1 cellular context compared by ENCODE assay signal in the genomic region with DNA sequence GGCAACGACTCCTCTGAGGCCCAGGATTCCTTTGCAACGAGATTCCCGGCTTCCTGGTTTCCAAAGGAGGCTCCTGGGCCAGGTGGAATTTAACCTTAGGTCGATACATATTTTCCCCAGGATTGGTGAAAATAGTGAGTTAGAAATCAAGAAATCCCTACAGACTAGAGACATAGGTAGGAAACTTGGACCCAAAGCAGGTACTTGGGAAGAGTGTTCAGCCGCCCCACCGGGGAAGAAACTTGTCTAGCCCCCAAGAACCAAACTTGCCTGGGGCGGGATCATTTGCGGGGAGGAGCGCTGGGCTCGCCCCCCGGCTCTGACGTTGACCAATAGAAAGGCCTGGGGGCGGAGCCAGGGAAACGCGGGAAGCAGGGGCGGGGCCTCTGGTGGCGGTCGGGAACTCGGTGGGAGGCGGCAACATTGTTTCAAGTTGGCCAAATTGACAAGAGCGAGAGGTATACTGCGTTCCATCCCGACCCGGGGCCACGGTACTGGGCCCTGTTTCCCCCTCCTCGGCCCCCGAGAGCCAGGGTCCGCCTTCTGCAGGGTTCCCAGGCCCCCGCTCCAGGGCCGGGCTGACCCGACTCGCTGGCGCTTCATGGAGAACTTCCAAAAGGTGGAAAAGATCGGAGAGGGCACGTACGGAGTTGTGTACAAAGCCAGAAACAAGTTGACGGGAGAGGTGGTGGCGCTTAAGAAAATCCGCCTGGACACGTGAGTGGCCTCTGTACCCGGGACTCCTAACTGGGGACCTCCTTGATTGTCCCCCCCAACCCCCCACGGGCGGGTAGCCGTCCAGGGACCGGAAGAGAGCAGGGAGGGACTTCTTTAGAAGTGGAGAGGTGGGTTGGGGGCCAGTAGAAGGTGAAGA.
TF ChIP-seq lines count a peak whose summit lies in the region.

A gene (plus strand): TSS at position 423 of the 874 bp plus-strand sequence. CDS start 179 bp downstream, at position 602.

TF ChIP-seq in HepG2, 621 proteins besides CTCF, POLR2A, EP300 and RAD21 (continued from another document and continues in another):
- 0 out of 2 replicates have a peak, but pooled peaks have one; percentile 21 for TF ChIP-seq ZNF547 (CRISPR knock-in tag; IDR thresholded peaks at IDR 0.05)
- TF ChIP-seq SIN3A (IDR thresholded peaks at IDR 0.05; ENCODE audit: borderline replicate concordance, low read depth, low read length), result peak; percentile 73; the same call in 1 of the 2 replicates
- TF ChIP-seq PHF20 (CRISPR knock-in tag; IDR thresholded peaks at IDR 0.05), result peak; percentile 65; the same call in 1 of the 2 replicates
- TF ChIP-seq REL (CRISPR knock-in tag; conservative IDR thresholded peaks at IDR 0.05), result no peak
- peak; percentile 51; the same call in 1 of the 2 replicates for TF ChIP-seq ZNF343 (CRISPR knock-in tag; IDR thresholded peaks at IDR 0.05)
- TF ChIP-seq, protein P1, sequence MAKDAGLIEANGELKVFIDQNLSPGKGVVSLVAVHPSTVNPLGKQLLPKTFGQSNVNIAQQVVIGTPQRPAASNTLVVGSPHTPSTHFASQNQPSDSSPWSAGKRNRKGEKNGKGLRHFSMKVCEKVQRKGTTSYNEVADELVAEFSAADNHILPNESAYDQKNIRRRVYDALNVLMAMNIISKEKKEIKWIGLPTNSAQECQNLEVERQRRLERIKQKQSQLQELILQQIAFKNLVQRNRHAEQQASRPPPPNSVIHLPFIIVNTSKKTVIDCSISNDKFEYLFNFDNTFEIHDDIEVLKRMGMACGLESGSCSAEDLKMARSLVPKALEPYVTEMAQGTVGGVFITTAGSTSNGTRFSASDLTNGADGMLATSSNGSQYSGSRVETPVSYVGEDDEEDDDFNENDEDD (CRISPR knock-in tag; IDR thresholded peaks at IDR 0.05; ENCODE audit: borderline replicate concordance), result peak; percentile 81; the same call in 1 of the 2 replicates
- 0 out of 2 replicates have a peak, but pooled peaks have one; percentile 39 for TF ChIP-seq ZBTB42 (CRISPR knock-in tag; IDR thresholded peaks at IDR 0.05)
- peak; percentile 67 for TF ChIP-seq RBFOX2 (IDR thresholded peaks at IDR 0.05; ENCODE audit: low read depth, low read length)
- TF ChIP-seq ZBTB7A (CRISPR knock-in tag; IDR thresholded peaks at IDR 0.05), result 0 out of 2 replicates have a peak, but pooled peaks have one; percentile 51
- TF ChIP-seq, protein P2, sequence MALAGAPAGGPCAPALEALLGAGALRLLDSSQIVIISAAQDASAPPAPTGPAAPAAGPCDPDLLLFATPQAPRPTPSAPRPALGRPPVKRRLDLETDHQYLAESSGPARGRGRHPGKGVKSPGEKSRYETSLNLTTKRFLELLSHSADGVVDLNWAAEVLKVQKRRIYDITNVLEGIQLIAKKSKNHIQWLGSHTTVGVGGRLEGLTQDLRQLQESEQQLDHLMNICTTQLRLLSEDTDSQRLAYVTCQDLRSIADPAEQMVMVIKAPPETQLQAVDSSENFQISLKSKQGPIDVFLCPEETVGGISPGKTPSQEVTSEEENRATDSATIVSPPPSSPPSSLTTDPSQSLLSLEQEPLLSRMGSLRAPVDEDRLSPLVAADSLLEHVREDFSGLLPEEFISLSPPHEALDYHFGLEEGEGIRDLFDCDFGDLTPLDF (CRISPR knock-in tag; IDR thresholded peaks at IDR 0.05), result peak; percentile 79; the same call in 1 of the 2 replicates
- peak; percentile 21; the same call in 1 of the 2 replicates for TF ChIP-seq ZNF430 (CRISPR knock-in tag; IDR thresholded peaks at IDR 0.05)
- TF ChIP-seq ZNF121 (CRISPR knock-in tag; IDR thresholded peaks at IDR 0.05), result no peak
- TF ChIP-seq POLR2G (IDR thresholded peaks at IDR 0.05; ENCODE audit: low read depth, low read length), result peak; percentile 72; the same call in 1 of the 2 replicates
- no peak for TF ChIP-seq ZBTB7B (CRISPR knock-in tag; IDR thresholded peaks at IDR 0.05)
- no peak for TF ChIP-seq MAZ (IDR thresholded peaks at IDR 0.05; ENCODE audit: borderline replicate concordance, low read depth, low read length)
- TF ChIP-seq MAZ (CRISPR knock-in tag; IDR thresholded peaks at IDR 0.05; ENCODE audit: low read depth), result peak; percentile 40; the same call in 1 of the 2 replicates
- TF ChIP-seq ZNF772 (CRISPR knock-in tag; IDR thresholded peaks at IDR 0.05), result 0 out of 2 replicates have a peak, but pooled peaks have one; percentile 2
- TF ChIP-seq, protein P3, sequence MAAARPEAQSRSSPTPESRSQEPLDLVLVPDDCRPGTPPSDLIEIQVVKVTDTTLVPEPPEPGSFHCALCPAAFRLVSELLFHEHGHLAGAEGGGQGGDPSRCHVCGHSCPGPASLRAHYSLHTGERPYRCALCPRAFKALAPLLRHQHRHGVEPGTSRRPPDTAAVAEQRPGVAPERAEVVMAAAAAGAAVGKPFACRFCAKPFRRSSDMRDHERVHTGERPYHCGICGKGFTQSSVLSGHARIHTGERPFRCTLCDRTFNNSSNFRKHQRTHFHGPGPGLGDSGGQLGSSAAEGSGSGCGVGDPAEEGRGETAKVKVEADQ (CRISPR knock-in tag; IDR thresholded peaks at IDR 0.05; ENCODE audit: borderline replicate concordance), result peak; percentile 37; the same call in 1 of the 2 replicates
- no peak for TF ChIP-seq KDM6A (CRISPR knock-in tag; IDR thresholded peaks at IDR 0.05; ENCODE audit: low read depth)
- no peak for TF ChIP-seq ISL2 (CRISPR knock-in tag; IDR thresholded peaks at IDR 0.05)
- TF ChIP-seq ZFY (CRISPR knock-in tag; IDR thresholded peaks at IDR 0.05), result peak; percentile 67; the same call in 1 of the 2 replicates
- 0 out of 2 replicates have a peak, but pooled peaks have one; percentile 22 for TF ChIP-seq NR2C2 (CRISPR knock-in tag; IDR thresholded peaks at IDR 0.05; ENCODE audit: borderline replicate concordance)
- TF ChIP-seq KDM1A (CRISPR knock-in tag; IDR thresholded peaks at IDR 0.05), result no peak
- TF ChIP-seq NFKB2 (CRISPR knock-in tag; IDR thresholded peaks at IDR 0.05; ENCODE audit: borderline replicate concordance), result peak; percentile 57; the same call in 1 of the 2 replicates
- no peak for TF ChIP-seq PCBP2 (optimal IDR thresholded peaks at IDR 0.05; ENCODE audit: low read depth, low read length, poor library complexity, severe bottlenecking)
- 0 out of 2 replicates have a peak, but pooled peaks have one; percentile 12 for TF ChIP-seq ZNF143 (CRISPR knock-in tag; IDR thresholded peaks at IDR 0.05)
- TF ChIP-seq SNAI1 (CRISPR knock-in tag; IDR thresholded peaks at IDR 0.05; ENCODE audit: borderline replicate concordance), result 0 out of 2 replicates have a peak, but pooled peaks have one; percentile 47
- no peak for TF ChIP-seq GATAD2A (CRISPR knock-in tag; IDR thresholded peaks at IDR 0.05)
- 0 out of 2 replicates have a peak, but pooled peaks have one; percentile 11 for TF ChIP-seq KLF11 (CRISPR knock-in tag; IDR thresholded peaks at IDR 0.05)
- TF ChIP-seq ARNTL (CRISPR knock-in tag; IDR thresholded peaks at IDR 0.05), result 0 out of 2 replicates have a peak, but pooled peaks have one; percentile 62
- TF ChIP-seq, protein P4, sequence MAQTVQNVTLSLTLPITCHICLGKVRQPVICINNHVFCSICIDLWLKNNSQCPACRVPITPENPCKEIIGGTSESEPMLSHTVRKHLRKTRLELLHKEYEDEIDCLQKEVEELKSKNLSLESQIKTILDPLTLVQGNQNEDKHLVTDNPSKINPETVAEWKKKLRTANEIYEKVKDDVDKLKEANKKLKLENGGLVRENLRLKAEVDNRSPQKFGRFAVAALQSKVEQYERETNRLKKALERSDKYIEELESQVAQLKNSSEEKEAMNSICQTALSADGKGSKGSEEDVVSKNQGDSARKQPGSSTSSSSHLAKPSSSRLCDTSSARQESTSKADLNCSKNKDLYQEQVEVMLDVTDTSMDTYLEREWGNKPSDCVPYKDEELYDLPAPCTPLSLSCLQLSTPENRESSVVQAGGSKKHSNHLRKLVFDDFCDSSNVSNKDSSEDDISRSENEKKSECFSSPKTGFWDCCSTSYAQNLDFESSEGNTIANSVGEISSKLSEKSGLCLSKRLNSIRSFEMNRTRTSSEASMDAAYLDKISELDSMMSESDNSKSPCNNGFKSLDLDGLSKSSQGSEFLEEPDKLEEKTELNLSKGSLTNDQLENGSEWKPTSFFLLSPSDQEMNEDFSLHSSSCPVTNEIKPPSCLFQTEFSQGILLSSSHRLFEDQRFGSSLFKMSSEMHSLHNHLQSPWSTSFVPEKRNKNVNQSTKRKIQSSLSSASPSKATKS (CRISPR knock-in tag; IDR thresholded peaks at IDR 0.05), result no peak
- TF ChIP-seq TOPORS (CRISPR knock-in tag; IDR thresholded peaks at IDR 0.05), result no peak
- TF ChIP-seq ZMAT3 (CRISPR knock-in tag; conservative IDR thresholded peaks at IDR 0.05), result no peak
- peak; percentile 23; the same call in 1 of the 2 replicates for TF ChIP-seq POGZ (CRISPR knock-in tag; IDR thresholded peaks at IDR 0.05)
- TF ChIP-seq, protein P5, sequence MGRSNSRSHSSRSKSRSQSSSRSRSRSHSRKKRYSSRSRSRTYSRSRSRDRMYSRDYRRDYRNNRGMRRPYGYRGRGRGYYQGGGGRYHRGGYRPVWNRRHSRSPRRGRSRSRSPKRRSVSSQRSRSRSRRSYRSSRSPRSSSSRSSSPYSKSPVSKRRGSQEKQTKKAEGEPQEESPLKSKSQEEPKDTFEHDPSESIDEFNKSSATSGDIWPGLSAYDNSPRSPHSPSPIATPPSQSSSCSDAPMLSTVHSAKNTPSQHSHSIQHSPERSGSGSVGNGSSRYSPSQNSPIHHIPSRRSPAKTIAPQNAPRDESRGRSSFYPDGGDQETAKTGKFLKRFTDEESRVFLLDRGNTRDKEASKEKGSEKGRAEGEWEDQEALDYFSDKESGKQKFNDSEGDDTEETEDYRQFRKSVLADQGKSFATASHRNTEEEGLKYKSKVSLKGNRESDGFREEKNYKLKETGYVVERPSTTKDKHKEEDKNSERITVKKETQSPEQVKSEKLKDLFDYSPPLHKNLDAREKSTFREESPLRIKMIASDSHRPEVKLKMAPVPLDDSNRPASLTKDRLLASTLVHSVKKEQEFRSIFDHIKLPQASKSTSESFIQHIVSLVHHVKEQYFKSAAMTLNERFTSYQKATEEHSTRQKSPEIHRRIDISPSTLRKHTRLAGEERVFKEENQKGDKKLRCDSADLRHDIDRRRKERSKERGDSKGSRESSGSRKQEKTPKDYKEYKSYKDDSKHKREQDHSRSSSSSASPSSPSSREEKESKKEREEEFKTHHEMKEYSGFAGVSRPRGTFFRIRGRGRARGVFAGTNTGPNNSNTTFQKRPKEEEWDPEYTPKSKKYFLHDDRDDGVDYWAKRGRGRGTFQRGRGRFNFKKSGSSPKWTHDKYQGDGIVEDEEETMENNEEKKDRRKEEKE (IDR thresholded peaks at IDR 0.05), result no peak
- peak; percentile 22 for TF ChIP-seq XRCC5 (optimal IDR thresholded peaks at IDR 0.05; ENCODE audit: low read length)
- no peak for TF ChIP-seq ZSCAN29 (CRISPR knock-in tag; conservative IDR thresholded peaks at IDR 0.05)
- no peak for TF ChIP-seq ZMYM2 (CRISPR knock-in tag; IDR thresholded peaks at IDR 0.05)
- TF ChIP-seq ZNF572 (CRISPR knock-in tag; IDR thresholded peaks at IDR 0.05), result no peak
- TF ChIP-seq ZNF747 (CRISPR knock-in tag; IDR thresholded peaks at IDR 0.05; ENCODE audit: borderline replicate concordance), result 0 out of 2 replicates have a peak, but pooled peaks have one; percentile 48
- TF ChIP-seq, protein P6, sequence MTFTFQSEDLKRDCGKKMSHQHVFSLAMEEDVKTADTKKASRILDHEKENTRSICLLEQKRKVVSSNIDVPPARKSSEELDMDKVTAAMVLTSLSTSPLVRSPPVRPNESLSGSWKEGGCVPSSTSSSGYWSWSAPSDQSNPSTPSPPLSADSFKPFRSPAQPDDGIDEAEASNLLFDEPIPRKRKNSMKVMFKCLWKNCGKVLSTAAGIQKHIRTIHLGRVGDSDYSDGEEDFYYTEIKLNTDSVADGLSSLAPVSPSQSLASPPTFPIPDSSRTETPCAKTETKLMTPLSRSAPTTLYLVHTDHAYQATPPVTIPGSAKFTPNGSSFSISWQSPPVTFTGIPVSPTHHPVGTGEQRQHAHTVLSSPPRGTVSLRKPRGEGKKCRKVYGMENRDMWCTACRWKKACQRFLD (CRISPR knock-in tag; IDR thresholded peaks at IDR 0.05; ENCODE audit: borderline replicate concordance), result peak; percentile 28; the same call in 1 of the 2 replicates
- TF ChIP-seq PHF21A (CRISPR knock-in tag; IDR thresholded peaks at IDR 0.05), result peak; percentile 31; the same call in 1 of the 2 replicates
- TF ChIP-seq, protein P7, sequence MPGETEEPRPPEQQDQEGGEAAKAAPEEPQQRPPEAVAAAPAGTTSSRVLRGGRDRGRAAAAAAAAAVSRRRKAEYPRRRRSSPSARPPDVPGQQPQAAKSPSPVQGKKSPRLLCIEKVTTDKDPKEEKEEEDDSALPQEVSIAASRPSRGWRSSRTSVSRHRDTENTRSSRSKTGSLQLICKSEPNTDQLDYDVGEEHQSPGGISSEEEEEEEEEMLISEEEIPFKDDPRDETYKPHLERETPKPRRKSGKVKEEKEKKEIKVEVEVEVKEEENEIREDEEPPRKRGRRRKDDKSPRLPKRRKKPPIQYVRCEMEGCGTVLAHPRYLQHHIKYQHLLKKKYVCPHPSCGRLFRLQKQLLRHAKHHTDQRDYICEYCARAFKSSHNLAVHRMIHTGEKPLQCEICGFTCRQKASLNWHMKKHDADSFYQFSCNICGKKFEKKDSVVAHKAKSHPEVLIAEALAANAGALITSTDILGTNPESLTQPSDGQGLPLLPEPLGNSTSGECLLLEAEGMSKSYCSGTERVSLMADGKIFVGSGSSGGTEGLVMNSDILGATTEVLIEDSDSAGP (CRISPR knock-in tag; IDR thresholded peaks at IDR 0.05; ENCODE audit: borderline replicate concordance), result no peak; the same call in 1 of the 2 replicates
- no peak for TF ChIP-seq ATM (IDR thresholded peaks at IDR 0.05; ENCODE audit: borderline replicate concordance)
- no peak for TF ChIP-seq EED (CRISPR knock-in tag; IDR thresholded peaks at IDR 0.05)
- no peak for TF ChIP-seq U2AF2 (IDR thresholded peaks at IDR 0.05; ENCODE audit: low read depth, low read length)
- no peak for TF ChIP-seq ZNF816 (CRISPR knock-in tag; IDR thresholded peaks at IDR 0.05; ENCODE audit: borderline replicate concordance)
- peak; percentile 72 for TF ChIP-seq ATF1 (CRISPR knock-in tag; IDR thresholded peaks at IDR 0.05)
- TF ChIP-seq SRY (CRISPR knock-in tag; IDR thresholded peaks at IDR 0.05), result 0 out of 2 replicates have a peak, but pooled peaks have one; percentile 55
- TF ChIP-seq, protein P8, sequence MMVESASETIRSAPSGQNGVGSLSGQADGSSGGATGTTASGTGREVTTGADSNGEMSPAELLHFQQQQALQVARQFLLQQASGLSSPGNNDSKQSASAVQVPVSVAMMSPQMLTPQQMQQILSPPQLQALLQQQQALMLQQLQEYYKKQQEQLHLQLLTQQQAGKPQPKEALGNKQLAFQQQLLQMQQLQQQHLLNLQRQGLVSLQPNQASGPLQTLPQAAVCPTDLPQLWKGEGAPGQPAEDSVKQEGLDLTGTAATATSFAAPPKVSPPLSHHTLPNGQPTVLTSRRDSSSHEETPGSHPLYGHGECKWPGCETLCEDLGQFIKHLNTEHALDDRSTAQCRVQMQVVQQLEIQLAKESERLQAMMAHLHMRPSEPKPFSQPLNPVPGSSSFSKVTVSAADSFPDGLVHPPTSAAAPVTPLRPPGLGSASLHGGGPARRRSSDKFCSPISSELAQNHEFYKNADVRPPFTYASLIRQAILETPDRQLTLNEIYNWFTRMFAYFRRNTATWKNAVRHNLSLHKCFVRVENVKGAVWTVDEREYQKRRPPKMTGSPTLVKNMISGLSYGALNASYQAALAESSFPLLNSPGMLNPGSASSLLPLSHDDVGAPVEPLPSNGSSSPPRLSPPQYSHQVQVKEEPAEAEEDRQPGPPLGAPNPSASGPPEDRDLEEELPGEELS (CRISPR knock-in tag; IDR thresholded peaks at IDR 0.05), result 0 out of 2 replicates have a peak, but pooled peaks have one; percentile 38
- TF ChIP-seq, protein P9, sequence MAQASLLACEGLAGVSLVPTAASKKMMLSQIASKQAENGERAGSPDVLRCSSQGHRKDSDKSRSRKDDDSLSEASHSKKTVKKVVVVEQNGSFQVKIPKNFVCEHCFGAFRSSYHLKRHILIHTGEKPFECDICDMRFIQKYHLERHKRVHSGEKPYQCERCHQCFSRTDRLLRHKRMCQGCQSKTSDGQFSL (CRISPR knock-in tag; IDR thresholded peaks at IDR 0.05), result peak; percentile 61; the same call in 1 of the 2 replicates
